Comparison of ENCODE assay signal across 8 cellular contexts in genomic region chr12:34022079-34022830, GRCh38.
DNase-seq lines count a peak whose midpoint lies in the region; ATAC-seq lines count a peak whose summit lies in the region.

A gene with protein sequence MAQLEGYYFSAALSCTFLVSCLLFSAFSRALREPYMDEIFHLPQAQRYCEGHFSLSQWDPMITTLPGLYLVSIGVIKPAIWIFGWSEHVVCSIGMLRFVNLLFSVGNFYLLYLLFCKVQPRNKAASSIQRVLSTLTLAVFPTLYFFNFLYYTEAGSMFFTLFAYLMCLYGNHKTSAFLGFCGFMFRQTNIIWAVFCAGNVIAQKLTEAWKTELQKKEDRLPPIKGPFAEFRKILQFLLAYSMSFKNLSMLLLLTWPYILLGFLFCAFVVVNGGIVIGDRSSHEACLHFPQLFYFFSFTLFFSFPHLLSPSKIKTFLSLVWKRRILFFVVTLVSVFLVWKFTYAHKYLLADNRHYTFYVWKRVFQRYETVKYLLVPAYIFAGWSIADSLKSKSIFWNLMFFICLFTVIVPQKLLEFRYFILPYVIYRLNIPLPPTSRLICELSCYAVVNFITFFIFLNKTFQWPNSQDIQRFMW (plus strand): TSS chr12:34022496. CDS start chr12:34022600, 104 bp downstream.

- DNase-seq in AML-193 (lab: John Stamatoyannopoulos, UW) (peak; percentile 84 to 85), NCI-H446 treated with DMSO at 0.1 percent for 48 hours (lab: John Stamatoyannopoulos, UW) (peak; percentile 90), cerebellar nuclear complex (lab: John Stamatoyannopoulos, UW) (peak; percentile 74 to 91), islet precursor cell (peak; percentile 99)
- DNase-seq in stimulated activated CD4-positive, alpha-beta T cell treated with anti-CD3 and anti-CD28 coated beads, Interleukin-12 subunit alpha, Interleukin-12 subunit beta, amount 100 ng/mL, for 48 hours (ENCODE audit: low read depth in 2 of 3, low spot score in 1 of 3) = peak; percentile 89 to 93 (median 90)

- ATAC-seq in GM19035 (IDR thresholded peaks at IDR 0.05; ENCODE audit: unreplicated experiment) (peak; percentile 99), HG03354 (IDR thresholded peaks at IDR 0.05; ENCODE audit: poor library complexity, severe bottlenecking, unreplicated experiment) (peak; percentile 100)
- peak; percentile 99 to 100 for ATAC-seq in activated CD4-positive, CD25-positive, alpha-beta regulatory T cell treated with anti-CD3 and anti-CD28 coated beads, Interleukin-2, amount 50 U/mL, for 24 hours

Comparison
In these comparisons a context has a peak if more than half of its experiments do, and no peak if none do; other contexts are left out.
1. Peak in every context shown above with its lines: DNase-seq and ATAC-seq.